ENCODE assay signal across 1 cellular context in the genomic region with DNA sequence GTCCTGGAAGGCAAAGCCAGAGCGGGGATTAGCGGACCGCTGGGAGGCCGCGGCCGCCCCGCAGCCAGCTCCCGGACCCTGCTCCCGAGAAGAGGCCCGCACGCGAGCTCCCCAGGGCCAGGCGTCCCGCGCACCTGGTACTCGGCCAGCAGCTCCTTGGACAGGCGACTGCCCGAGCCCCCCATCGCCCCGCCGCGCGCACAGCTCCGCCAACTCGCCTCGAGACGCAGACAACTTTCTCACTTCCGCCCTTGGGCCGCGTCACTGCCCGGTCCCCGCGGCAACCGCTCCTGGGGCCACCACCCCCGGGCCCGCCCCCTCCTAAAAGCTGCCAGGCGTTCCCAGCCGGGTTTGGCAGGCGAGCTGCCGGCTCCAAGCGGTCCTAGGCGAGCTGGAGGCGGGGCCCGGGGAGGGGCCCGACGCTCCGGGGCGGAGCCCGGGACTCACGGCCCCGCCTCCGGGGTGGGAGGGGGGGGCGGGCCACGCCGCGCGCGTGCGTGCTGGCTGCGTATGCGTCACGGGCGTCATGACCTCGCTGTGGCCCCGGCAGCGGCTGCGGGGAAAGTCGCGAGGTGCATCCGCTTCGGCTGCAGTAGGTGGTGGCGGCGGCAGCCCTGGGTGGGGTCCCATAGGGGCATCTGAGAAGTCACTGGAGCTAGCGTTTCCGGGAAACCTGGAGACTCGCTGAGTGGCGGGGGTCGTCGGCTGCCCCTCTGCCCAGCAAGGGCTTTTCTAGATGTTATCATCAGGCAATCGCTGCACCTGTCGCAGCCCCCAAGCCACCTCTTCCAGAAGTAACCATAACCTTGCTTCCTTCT.
TF ChIP-seq lines count a peak whose summit lies in the region.

A gene (minus strand): TSS at position 241 of the 818 bp plus-strand sequence. CDS start 56 bp downstream, at position 185.
A gene with protein sequence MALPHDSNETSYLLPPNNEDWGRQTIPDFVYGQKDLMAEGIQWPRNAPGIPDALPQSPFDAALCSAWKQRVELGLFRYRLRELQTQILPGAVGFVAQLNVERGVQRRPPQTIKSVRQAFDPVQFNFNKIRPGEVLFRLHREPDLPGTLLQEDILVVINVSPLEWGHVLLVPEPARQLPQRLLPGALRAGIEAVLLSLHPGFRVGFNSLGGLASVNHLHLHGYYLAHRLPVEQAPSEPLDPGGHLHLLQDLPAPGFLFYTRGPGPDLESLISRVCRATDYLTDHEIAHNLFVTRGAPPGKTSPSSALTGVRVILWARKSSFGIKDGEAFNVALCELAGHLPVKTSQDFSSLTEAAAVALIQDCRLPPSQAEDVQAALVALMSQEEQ (plus strand): TSS at position 509 of the 818 bp plus-strand sequence. CDS start 6,700 bp downstream, outside the sequence.

TF ChIP-seq in WTC11, 78 proteins besides CTCF, POLR2A, EP300 and RAD21 (continued from another document and continues in another):
- TF ChIP-seq, protein P1, sequence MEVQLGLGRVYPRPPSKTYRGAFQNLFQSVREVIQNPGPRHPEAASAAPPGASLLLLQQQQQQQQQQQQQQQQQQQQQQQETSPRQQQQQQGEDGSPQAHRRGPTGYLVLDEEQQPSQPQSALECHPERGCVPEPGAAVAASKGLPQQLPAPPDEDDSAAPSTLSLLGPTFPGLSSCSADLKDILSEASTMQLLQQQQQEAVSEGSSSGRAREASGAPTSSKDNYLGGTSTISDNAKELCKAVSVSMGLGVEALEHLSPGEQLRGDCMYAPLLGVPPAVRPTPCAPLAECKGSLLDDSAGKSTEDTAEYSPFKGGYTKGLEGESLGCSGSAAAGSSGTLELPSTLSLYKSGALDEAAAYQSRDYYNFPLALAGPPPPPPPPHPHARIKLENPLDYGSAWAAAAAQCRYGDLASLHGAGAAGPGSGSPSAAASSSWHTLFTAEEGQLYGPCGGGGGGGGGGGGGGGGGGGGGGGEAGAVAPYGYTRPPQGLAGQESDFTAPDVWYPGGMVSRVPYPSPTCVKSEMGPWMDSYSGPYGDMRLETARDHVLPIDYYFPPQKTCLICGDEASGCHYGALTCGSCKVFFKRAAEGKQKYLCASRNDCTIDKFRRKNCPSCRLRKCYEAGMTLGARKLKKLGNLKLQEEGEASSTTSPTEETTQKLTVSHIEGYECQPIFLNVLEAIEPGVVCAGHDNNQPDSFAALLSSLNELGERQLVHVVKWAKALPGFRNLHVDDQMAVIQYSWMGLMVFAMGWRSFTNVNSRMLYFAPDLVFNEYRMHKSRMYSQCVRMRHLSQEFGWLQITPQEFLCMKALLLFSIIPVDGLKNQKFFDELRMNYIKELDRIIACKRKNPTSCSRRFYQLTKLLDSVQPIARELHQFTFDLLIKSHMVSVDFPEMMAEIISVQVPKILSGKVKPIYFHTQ (CRISPR knock-in tag; IDR thresholded peaks at IDR 0.05) = no peak
- TF ChIP-seq CREB1 (CRISPR knock-in tag; IDR thresholded peaks at IDR 0.05) = no peak
- TF ChIP-seq NFATC4 (CRISPR knock-in tag; IDR thresholded peaks at IDR 0.05) = no peak
- no peak for TF ChIP-seq ATF1 (CRISPR knock-in tag; IDR thresholded peaks at IDR 0.05)
- TF ChIP-seq, protein P2, sequence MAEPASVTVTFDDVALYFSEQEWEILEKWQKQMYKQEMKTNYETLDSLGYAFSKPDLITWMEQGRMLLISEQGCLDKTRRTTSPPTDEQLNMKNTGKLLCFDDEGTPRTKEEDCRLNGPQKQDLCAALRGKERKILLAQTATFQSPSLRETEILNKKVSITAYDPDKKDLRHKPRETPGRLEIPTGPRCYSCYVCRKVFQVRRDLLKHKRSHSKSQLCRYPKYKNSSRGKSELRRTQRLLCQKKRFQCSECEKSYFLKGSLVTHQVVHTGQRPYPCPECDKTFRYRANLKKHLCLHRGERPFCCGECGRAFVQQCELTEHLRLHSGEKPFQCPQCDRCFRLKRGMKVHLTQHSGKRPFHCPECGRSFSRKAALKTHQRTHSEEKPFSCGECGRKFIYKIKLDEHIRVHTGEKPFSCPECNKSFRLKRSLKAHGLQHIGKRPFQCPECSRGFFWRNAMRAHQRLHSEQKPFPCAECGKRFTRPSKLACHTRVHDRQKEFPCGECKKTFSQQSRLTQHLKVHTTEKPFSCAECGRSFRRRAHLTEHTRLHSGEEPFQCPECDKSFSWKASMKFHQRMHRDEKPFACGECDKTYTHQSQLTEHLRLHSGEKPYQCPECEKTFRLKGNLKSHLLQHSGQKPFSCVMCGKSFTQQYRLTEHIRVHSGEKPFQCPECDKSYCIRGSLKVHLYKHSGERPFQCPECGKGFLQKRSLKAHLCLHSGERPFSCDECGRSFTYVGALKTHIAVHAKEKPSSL (CRISPR knock-in tag; conservative IDR thresholded peaks at IDR 0.05) = no peak
- no peak for TF ChIP-seq EMX1 (CRISPR knock-in tag; IDR thresholded peaks at IDR 0.05)
- TF ChIP-seq FOXJ3 (CRISPR knock-in tag; IDR thresholded peaks at IDR 0.05; ENCODE audit: borderline replicate concordance) = no peak
- TF ChIP-seq NFYB (CRISPR knock-in tag; conservative IDR thresholded peaks at IDR 0.05; ENCODE audit: low read depth) = no peak
- TF ChIP-seq ELF4 (CRISPR knock-in tag; IDR thresholded peaks at IDR 0.05; ENCODE audit: low read depth) = no peak; the same call in 1 of the 2 replicates
- TF ChIP-seq, protein P3, sequence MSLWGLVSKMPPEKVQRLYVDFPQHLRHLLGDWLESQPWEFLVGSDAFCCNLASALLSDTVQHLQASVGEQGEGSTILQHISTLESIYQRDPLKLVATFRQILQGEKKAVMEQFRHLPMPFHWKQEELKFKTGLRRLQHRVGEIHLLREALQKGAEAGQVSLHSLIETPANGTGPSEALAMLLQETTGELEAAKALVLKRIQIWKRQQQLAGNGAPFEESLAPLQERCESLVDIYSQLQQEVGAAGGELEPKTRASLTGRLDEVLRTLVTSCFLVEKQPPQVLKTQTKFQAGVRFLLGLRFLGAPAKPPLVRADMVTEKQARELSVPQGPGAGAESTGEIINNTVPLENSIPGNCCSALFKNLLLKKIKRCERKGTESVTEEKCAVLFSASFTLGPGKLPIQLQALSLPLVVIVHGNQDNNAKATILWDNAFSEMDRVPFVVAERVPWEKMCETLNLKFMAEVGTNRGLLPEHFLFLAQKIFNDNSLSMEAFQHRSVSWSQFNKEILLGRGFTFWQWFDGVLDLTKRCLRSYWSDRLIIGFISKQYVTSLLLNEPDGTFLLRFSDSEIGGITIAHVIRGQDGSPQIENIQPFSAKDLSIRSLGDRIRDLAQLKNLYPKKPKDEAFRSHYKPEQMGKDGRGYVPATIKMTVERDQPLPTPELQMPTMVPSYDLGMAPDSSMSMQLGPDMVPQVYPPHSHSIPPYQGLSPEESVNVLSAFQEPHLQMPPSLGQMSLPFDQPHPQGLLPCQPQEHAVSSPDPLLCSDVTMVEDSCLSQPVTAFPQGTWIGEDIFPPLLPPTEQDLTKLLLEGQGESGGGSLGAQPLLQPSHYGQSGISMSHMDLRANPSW (CRISPR knock-in tag; conservative IDR thresholded peaks at IDR 0.05; ENCODE audit: low read depth) = no peak
- TF ChIP-seq ZNF219 (CRISPR knock-in tag; IDR thresholded peaks at IDR 0.05; ENCODE audit: borderline replicate concordance) = no peak
- TF ChIP-seq, protein P4, sequence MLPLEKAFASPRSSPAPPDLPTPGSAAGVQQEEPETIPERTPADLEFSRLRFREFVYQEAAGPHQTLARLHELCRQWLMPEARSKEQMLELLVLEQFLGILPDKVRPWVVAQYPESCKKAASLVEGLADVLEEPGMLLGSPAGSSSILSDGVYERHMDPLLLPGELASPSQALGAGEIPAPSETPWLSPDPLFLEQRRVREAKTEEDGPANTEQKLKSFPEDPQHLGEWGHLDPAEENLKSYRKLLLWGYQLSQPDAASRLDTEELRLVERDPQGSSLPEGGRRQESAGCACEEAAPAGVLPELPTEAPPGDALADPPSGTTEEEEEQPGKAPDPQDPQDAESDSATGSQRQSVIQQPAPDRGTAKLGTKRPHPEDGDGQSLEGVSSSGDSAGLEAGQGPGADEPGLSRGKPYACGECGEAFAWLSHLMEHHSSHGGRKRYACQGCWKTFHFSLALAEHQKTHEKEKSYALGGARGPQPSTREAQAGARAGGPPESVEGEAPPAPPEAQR (CRISPR knock-in tag; IDR thresholded peaks at IDR 0.05) = no peak
- no peak for TF ChIP-seq NR3C1 (CRISPR knock-in tag; conservative IDR thresholded peaks at IDR 0.05; ENCODE audit: low read depth)
- TF ChIP-seq, protein P5, sequence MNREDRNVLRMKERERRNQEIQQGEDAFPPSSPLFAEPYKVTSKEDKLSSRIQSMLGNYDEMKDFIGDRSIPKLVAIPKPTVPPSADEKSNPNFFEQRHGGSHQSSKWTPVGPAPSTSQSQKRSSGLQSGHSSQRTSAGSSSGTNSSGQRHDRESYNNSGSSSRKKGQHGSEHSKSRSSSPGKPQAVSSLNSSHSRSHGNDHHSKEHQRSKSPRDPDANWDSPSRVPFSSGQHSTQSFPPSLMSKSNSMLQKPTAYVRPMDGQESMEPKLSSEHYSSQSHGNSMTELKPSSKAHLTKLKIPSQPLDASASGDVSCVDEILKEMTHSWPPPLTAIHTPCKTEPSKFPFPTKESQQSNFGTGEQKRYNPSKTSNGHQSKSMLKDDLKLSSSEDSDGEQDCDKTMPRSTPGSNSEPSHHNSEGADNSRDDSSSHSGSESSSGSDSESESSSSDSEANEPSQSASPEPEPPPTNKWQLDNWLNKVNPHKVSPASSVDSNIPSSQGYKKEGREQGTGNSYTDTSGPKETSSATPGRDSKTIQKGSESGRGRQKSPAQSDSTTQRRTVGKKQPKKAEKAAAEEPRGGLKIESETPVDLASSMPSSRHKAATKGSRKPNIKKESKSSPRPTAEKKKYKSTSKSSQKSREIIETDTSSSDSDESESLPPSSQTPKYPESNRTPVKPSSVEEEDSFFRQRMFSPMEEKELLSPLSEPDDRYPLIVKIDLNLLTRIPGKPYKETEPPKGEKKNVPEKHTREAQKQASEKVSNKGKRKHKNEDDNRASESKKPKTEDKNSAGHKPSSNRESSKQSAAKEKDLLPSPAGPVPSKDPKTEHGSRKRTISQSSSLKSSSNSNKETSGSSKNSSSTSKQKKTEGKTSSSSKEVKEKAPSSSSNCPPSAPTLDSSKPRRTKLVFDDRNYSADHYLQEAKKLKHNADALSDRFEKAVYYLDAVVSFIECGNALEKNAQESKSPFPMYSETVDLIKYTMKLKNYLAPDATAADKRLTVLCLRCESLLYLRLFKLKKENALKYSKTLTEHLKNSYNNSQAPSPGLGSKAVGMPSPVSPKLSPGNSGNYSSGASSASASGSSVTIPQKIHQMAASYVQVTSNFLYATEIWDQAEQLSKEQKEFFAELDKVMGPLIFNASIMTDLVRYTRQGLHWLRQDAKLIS (CRISPR knock-in tag; IDR thresholded peaks at IDR 0.05; ENCODE audit: borderline replicate concordance) = no peak
- no peak for TF ChIP-seq ZNF671 (CRISPR knock-in tag; IDR thresholded peaks at IDR 0.05)
- no peak for TF ChIP-seq ZNF396 (CRISPR knock-in tag; IDR thresholded peaks at IDR 0.05; ENCODE audit: borderline replicate concordance)
- TF ChIP-seq, protein P6, sequence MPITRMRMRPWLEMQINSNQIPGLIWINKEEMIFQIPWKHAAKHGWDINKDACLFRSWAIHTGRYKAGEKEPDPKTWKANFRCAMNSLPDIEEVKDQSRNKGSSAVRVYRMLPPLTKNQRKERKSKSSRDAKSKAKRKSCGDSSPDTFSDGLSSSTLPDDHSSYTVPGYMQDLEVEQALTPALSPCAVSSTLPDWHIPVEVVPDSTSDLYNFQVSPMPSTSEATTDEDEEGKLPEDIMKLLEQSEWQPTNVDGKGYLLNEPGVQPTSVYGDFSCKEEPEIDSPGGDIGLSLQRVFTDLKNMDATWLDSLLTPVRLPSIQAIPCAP (CRISPR knock-in tag; IDR thresholded peaks at IDR 0.05) = no peak
- TF ChIP-seq, protein P7, sequence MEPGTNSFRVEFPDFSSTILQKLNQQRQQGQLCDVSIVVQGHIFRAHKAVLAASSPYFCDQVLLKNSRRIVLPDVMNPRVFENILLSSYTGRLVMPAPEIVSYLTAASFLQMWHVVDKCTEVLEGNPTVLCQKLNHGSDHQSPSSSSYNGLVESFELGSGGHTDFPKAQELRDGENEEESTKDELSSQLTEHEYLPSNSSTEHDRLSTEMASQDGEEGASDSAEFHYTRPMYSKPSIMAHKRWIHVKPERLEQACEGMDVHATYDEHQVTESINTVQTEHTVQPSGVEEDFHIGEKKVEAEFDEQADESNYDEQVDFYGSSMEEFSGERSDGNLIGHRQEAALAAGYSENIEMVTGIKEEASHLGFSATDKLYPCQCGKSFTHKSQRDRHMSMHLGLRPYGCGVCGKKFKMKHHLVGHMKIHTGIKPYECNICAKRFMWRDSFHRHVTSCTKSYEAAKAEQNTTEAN (CRISPR knock-in tag; IDR thresholded peaks at IDR 0.05) = no peak
- no peak for TF ChIP-seq TP53 (CRISPR knock-in tag; IDR thresholded peaks at IDR 0.05)
- TF ChIP-seq, protein P8, sequence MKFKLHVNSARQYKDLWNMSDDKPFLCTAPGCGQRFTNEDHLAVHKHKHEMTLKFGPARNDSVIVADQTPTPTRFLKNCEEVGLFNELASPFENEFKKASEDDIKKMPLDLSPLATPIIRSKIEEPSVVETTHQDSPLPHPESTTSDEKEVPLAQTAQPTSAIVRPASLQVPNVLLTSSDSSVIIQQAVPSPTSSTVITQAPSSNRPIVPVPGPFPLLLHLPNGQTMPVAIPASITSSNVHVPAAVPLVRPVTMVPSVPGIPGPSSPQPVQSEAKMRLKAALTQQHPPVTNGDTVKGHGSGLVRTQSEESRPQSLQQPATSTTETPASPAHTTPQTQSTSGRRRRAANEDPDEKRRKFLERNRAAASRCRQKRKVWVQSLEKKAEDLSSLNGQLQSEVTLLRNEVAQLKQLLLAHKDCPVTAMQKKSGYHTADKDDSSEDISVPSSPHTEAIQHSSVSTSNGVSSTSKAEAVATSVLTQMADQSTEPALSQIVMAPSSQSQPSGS (CRISPR knock-in tag; IDR thresholded peaks at IDR 0.05; ENCODE audit: borderline replicate concordance, low read depth) = no peak
- no peak for TF ChIP-seq MYBL2 (CRISPR knock-in tag; IDR thresholded peaks at IDR 0.05)
- no peak for TF ChIP-seq ZNF263 (CRISPR knock-in tag; IDR thresholded peaks at IDR 0.05; ENCODE audit: low read depth)
- TF ChIP-seq, protein P9, sequence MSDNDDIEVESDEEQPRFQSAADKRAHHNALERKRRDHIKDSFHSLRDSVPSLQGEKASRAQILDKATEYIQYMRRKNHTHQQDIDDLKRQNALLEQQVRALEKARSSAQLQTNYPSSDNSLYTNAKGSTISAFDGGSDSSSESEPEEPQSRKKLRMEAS (CRISPR knock-in tag; IDR thresholded peaks at IDR 0.05) = peak; percentile 63
- no peak for TF ChIP-seq JUN (CRISPR knock-in tag; IDR thresholded peaks at IDR 0.05)
- TF ChIP-seq, protein P10, sequence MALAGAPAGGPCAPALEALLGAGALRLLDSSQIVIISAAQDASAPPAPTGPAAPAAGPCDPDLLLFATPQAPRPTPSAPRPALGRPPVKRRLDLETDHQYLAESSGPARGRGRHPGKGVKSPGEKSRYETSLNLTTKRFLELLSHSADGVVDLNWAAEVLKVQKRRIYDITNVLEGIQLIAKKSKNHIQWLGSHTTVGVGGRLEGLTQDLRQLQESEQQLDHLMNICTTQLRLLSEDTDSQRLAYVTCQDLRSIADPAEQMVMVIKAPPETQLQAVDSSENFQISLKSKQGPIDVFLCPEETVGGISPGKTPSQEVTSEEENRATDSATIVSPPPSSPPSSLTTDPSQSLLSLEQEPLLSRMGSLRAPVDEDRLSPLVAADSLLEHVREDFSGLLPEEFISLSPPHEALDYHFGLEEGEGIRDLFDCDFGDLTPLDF (CRISPR knock-in tag; IDR thresholded peaks at IDR 0.05) = no peak
- TF ChIP-seq, protein P11, sequence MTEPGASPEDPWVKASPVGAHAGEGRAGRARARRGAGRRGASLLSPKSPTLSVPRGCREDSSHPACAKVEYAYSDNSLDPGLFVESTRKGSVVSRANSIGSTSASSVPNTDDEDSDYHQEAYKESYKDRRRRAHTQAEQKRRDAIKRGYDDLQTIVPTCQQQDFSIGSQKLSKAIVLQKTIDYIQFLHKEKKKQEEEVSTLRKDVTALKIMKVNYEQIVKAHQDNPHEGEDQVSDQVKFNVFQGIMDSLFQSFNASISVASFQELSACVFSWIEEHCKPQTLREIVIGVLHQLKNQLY (CRISPR knock-in tag; IDR thresholded peaks at IDR 0.05) = no peak
- TF ChIP-seq KAT7 (CRISPR knock-in tag; IDR thresholded peaks at IDR 0.05; ENCODE audit: borderline replicate concordance) = no peak
- TF ChIP-seq HMGA2 (CRISPR knock-in tag; IDR thresholded peaks at IDR 0.05) = no peak
- no peak for TF ChIP-seq ZNF121 (CRISPR knock-in tag; IDR thresholded peaks at IDR 0.05)
